8 cellular contexts compared by ENCODE assay signal in genomic region chr7:135274495-135275268, GRCh38.
A peak's percentile ranks its signal among the peaks of the same experiment; 100 is the strongest.
DNase-seq lines count a peak whose midpoint lies in the region; ATAC-seq and TF ChIP-seq lines count a peak whose summit lies in the region.

No MANE protein-coding gene starts in this region.

- DNase-seq in NCI-H2029 (lab: John Stamatoyannopoulos, UW), result peak; percentile 56
- DNase-seq in T1000 (lab: John Stamatoyannopoulos, UW), result peak; percentile 30
- peak; percentile 74 for DNase-seq in astrocyte of the spinal cord (ENCODE audit: low read depth, low spot score)
- peak; percentile 79 for DNase-seq in iPS DF 4.7 (ENCODE audit: extremely low read depth, low spot score)
- peak; percentile 70 for DNase-seq in stimulated activated CD4-positive, alpha-beta T cell treated with anti-CD3 and anti-CD28 coated beads, Interleukin-12 subunit alpha, Interleukin-12 subunit beta, amount 100 ng/mL, for 4 hours
- no peak for DNase-seq in cerebellar nuclear complex (lab: John Stamatoyannopoulos, UW)

- in situ Hi-C loops in astrocyte of the spinal cord (cut with HindIII; ENCODE audit: low sequenced_read_pairs), result no loop called here

- peak; percentile 86 for ATAC-seq in HG02678 (IDR thresholded peaks at IDR 0.05; ENCODE audit: unreplicated experiment)

- TF ChIP-seq CTCF in GM12872 (IDR thresholded peaks at IDR 0.05; ENCODE audit: insufficient read depth, low read depth, low read length) (peak; percentile 86), astrocyte of the spinal cord (IDR thresholded peaks at IDR 0.05; ENCODE audit: low read depth, low read length) (peak; percentile 79)

- H3K4me3 ChIP-seq in astrocyte of the spinal cord (ENCODE audit: low read depth, low read length), result no peak overlapping the region

Comparison
In these comparisons a context has a peak if more than half of its experiments do, and no peak if none do; other contexts are left out.
1. DNase-seq: peak in NCI-H2029 (single experiment), T1000 (single experiment), astrocyte of the spinal cord (single experiment), iPS DF 4.7 (single experiment) and stimulated activated CD4-positive, alpha-beta T cell treated with anti-CD3 and anti-CD28 coated beads, Interleukin-12 subunit alpha, Interleukin-12 subunit beta, amount 100 ng/mL, for 4 hours (single experiment); none in cerebellar nuclear complex (0 of 2).